Comparison of ENCODE assay signal across 19 cellular contexts in genomic region chr14:62209287-62209899, GRCh38.
DNase-seq lines count a peak whose midpoint lies in the region; ATAC-seq and TF ChIP-seq lines count a peak whose summit lies in the region.
"Had no signal": no experiment of that assay in that cellular context is flagged by ENCODE, and none has a peak within 500 bp of the region (broad histone marks: within the 10 kb centered on the region; RNA-seq: fewer than 3 reads in every experiment).

No MANE protein-coding gene starts in this region.

- H3K36me3 ChIP-seq in BJ (ENCODE audit: control insufficient read depth, insufficient read depth, low read length) = no peaks in the 10 kb centered on the region
- H3K36me3 ChIP-seq: colonic mucosa, gastrocnemius medialis, upper lobe of left lung had no signal

- no peak for ATAC-seq in GM21528 (IDR thresholded peaks at IDR 0.05; ENCODE audit: low FRiP score, unreplicated experiment)
- no peak for ATAC-seq in HG03432 (IDR thresholded peaks at IDR 0.05; ENCODE audit: unreplicated experiment)
- ATAC-seq: activated naive CD4-positive, alpha-beta T cell treated with anti-CD3 and anti-CD28 coated beads, Interleukin-2, amount 50 U/mL, for 72 hours; gastrocnemius medialis; WTC11 had no signal

- in situ Hi-C loops in GM13977 (cut with MboI; ENCODE audit: low pct_unique_long_range_greater_than_20kb, low sequenced_read_pairs, unreplicated experiment) = no loop called here

- TF ChIP-seq CTCF in BJ (IDR thresholded peaks at IDR 0.05; ENCODE audit: insufficient read depth, low read depth, low read length) = no peak
- no peak for TF ChIP-seq CTCF in GM13977 (IDR thresholded peaks at IDR 0.05; ENCODE audit: extremely low read depth, insufficient read depth, missing control alignments)

- H3K4me3 ChIP-seq in BJ (ENCODE audit: low read depth, low read length) = no peak overlapping the region
- H3K4me3 ChIP-seq: colonic mucosa, gastrocnemius medialis, upper lobe of left lung had no signal

- H3K27me3 ChIP-seq in BJ (ENCODE audit: control insufficient read depth, insufficient read depth, low read length) = no peaks in the 10 kb centered on the region
- H3K27me3 ChIP-seq: colonic mucosa, gastrocnemius medialis, upper lobe of left lung had no signal

- CTCF ChIA-PET in BJ (lab: Yijun Ruan, JAX) = no interaction called here

- DNase-seq in BJ (ENCODE audit: low read depth) = peak; percentile 26
- peak; percentile 92 for DNase-seq in NCI-H226
- DNase-seq in dermis blood vessel endothelial cell = peak; percentile 89
- peak; percentile 68 for DNase-seq in non-pigmented ciliary epithelial cell (ENCODE audit: low read depth)
- no peak for DNase-seq in NCI-H2107 (lab: John Stamatoyannopoulos, UW)
- no peak for DNase-seq in GM13977 (ENCODE audit: low spot score)
- DNase-seq: activated CD8-positive, alpha-beta memory T cell treated with anti-CD3 and anti-CD28 coated beads, Interleukin-2, amount 50 U/mL, for 48 hours; CD4-positive, alpha-beta memory T cell; colonic mucosa; gastrocnemius medialis; H7; immature natural killer cell; NCI-H2171 treated with DMSO at 0.1 percent for 48 hours; stimulated activated CD4-positive, alpha-beta T cell treated with anti-CD3 and anti-CD28 coated beads, Interleukin-1b, Interleukin-23, amount 100 ng/mL, for 48 hours; upper lobe of left lung had no signal

- POLR2A ChIA-PET in BJ (lab: Charles Lee) = no interaction called here

Comparison
In these comparisons a context has a peak if more than half of its experiments do, and no peak if none do; other contexts are left out.
1. DNase-seq: peak in BJ (single experiment), NCI-H226 (single experiment), dermis blood vessel endothelial cell (single experiment) and non-pigmented ciliary epithelial cell (single experiment); none in NCI-H2107 (single experiment) and GM13977 (single experiment).